Comparison of ENCODE assay signal across 1 cellular context in genomic region chr1:213976665-213977485, GRCh38.
TF ChIP-seq lines count a peak whose summit lies in the region.

No MANE protein-coding gene starts in this region.

TF ChIP-seq in HepG2, 621 proteins besides CTCF, POLR2A, EP300 and RAD21 (continued from another document and continues in another):
- TF ChIP-seq TRIM22 (IDR thresholded peaks at IDR 0.05): no peak
- TF ChIP-seq ARNT2 (CRISPR knock-in tag; IDR thresholded peaks at IDR 0.05; ENCODE audit: low read depth): no peak
- no peak for TF ChIP-seq ZSCAN21 (CRISPR knock-in tag; IDR thresholded peaks at IDR 0.05; ENCODE audit: borderline replicate concordance)
- TF ChIP-seq, protein P1, sequence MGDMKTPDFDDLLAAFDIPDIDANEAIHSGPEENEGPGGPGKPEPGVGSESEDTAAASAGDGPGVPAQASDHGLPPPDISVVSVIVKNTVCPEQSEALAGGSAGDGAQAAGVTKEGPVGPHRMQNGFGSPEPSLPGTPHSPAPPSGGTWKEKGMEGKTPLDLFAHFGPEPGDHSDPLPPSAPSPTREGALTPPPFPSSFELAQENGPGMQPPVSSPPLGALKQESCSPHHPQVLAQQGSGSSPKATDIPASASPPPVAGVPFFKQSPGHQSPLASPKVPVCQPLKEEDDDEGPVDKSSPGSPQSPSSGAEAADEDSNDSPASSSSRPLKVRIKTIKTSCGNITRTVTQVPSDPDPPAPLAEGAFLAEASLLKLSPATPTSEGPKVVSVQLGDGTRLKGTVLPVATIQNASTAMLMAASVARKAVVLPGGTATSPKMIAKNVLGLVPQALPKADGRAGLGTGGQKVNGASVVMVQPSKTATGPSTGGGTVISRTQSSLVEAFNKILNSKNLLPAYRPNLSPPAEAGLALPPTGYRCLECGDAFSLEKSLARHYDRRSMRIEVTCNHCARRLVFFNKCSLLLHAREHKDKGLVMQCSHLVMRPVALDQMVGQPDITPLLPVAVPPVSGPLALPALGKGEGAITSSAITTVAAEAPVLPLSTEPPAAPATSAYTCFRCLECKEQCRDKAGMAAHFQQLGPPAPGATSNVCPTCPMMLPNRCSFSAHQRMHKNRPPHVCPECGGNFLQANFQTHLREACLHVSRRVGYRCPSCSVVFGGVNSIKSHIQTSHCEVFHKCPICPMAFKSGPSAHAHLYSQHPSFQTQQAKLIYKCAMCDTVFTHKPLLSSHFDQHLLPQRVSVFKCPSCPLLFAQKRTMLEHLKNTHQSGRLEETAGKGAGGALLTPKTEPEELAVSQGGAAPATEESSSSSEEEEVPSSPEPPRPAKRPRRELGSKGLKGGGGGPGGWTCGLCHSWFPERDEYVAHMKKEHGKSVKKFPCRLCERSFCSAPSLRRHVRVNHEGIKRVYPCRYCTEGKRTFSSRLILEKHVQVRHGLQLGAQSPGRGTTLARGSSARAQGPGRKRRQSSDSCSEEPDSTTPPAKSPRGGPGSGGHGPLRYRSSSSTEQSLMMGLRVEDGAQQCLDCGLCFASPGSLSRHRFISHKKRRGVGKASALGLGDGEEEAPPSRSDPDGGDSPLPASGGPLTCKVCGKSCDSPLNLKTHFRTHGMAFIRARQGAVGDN (CRISPR knock-in tag; IDR thresholded peaks at IDR 0.05): no peak
- peak; percentile 21 for TF ChIP-seq ASH2L (IDR thresholded peaks at IDR 0.05; ENCODE audit: insufficient read length, low read depth, low read length)
- TF ChIP-seq E2F1 (CRISPR knock-in tag; IDR thresholded peaks at IDR 0.05): no peak
- no peak for TF ChIP-seq ZNF44 (CRISPR knock-in tag; IDR thresholded peaks at IDR 0.05)
- TF ChIP-seq GATAD2A (CRISPR knock-in tag; IDR thresholded peaks at IDR 0.05): no peak
- 0 out of 2 replicates have a peak, but pooled peaks have one; percentile 43 for TF ChIP-seq MIXL1 (CRISPR knock-in tag; IDR thresholded peaks at IDR 0.05)
- TF ChIP-seq, protein P2, sequence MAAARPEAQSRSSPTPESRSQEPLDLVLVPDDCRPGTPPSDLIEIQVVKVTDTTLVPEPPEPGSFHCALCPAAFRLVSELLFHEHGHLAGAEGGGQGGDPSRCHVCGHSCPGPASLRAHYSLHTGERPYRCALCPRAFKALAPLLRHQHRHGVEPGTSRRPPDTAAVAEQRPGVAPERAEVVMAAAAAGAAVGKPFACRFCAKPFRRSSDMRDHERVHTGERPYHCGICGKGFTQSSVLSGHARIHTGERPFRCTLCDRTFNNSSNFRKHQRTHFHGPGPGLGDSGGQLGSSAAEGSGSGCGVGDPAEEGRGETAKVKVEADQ (CRISPR knock-in tag; IDR thresholded peaks at IDR 0.05; ENCODE audit: borderline replicate concordance): no peak
- TF ChIP-seq ZNF616 (CRISPR knock-in tag; IDR thresholded peaks at IDR 0.05; ENCODE audit: low read depth): no peak
- TF ChIP-seq ZNF646 (CRISPR knock-in tag; IDR thresholded peaks at IDR 0.05): peak; percentile 56; the same call in 1 of the 2 replicates
- no peak for TF ChIP-seq TAF15 (IDR thresholded peaks at IDR 0.05; ENCODE audit: low read depth, low read length, poor library complexity, severe bottlenecking)
- TF ChIP-seq ZNF549 (CRISPR knock-in tag; IDR thresholded peaks at IDR 0.05): no peak
- no peak for TF ChIP-seq ZNF432 (CRISPR knock-in tag; IDR thresholded peaks at IDR 0.05; ENCODE audit: borderline replicate concordance)
- 0 out of 2 replicates have a peak, but pooled peaks have one; percentile 48 for TF ChIP-seq MAX (IDR thresholded peaks at IDR 0.05)
- TF ChIP-seq ZNF101 (CRISPR knock-in tag; IDR thresholded peaks at IDR 0.05; ENCODE audit: borderline replicate concordance, low read depth): no peak
- no peak for TF ChIP-seq FOXM1 (CRISPR knock-in tag; IDR thresholded peaks at IDR 0.05)
- no peak for TF ChIP-seq SETDB1 (CRISPR knock-in tag; IDR thresholded peaks at IDR 0.05; ENCODE audit: borderline replicate concordance)
- TF ChIP-seq ELF3 (CRISPR knock-in tag; IDR thresholded peaks at IDR 0.05): 0 out of 2 replicates have a peak, but pooled peaks have one; percentile 7
- TF ChIP-seq NFIB (CRISPR knock-in tag; IDR thresholded peaks at IDR 0.05; ENCODE audit: borderline replicate concordance): no peak
- TF ChIP-seq TBP (CRISPR knock-in tag; IDR thresholded peaks at IDR 0.05): no peak
- TF ChIP-seq SAFB2 (CRISPR knock-in tag; IDR thresholded peaks at IDR 0.05; ENCODE audit: borderline replicate concordance, low read depth): no peak
- TF ChIP-seq ATAD3A (CRISPR knock-in tag; IDR thresholded peaks at IDR 0.05): no peak
- no peak for TF ChIP-seq ZNF598 (CRISPR knock-in tag; IDR thresholded peaks at IDR 0.05; ENCODE audit: borderline replicate concordance)
- TF ChIP-seq PATZ1 (CRISPR knock-in tag; IDR thresholded peaks at IDR 0.05): no peak
- TF ChIP-seq SYNCRIP (IDR thresholded peaks at IDR 0.05; ENCODE audit: insufficient read depth, low read depth, low read length): no peak
- TF ChIP-seq GPN1 (CRISPR knock-in tag; IDR thresholded peaks at IDR 0.05; ENCODE audit: borderline replicate concordance): no peak
- peak; percentile 24 for TF ChIP-seq ZNF781 (CRISPR knock-in tag; IDR thresholded peaks at IDR 0.05; ENCODE audit: borderline replicate concordance, not compliant biosample characterization)
- TF ChIP-seq ZNF883 (CRISPR knock-in tag; IDR thresholded peaks at IDR 0.05; ENCODE audit: not compliant biosample characterization): no peak
- no peak for TF ChIP-seq ATF3 (CRISPR knock-in tag; IDR thresholded peaks at IDR 0.05)
- TF ChIP-seq GATAD1 (CRISPR knock-in tag; IDR thresholded peaks at IDR 0.05): no peak
- TF ChIP-seq FOXK1 (CRISPR knock-in tag; IDR thresholded peaks at IDR 0.05; ENCODE audit: borderline replicate concordance, low read depth): no peak
- TF ChIP-seq CCDC6 (CRISPR knock-in tag; IDR thresholded peaks at IDR 0.05): 0 out of 2 replicates have a peak, but pooled peaks have one; percentile 31
- TF ChIP-seq, protein P3, sequence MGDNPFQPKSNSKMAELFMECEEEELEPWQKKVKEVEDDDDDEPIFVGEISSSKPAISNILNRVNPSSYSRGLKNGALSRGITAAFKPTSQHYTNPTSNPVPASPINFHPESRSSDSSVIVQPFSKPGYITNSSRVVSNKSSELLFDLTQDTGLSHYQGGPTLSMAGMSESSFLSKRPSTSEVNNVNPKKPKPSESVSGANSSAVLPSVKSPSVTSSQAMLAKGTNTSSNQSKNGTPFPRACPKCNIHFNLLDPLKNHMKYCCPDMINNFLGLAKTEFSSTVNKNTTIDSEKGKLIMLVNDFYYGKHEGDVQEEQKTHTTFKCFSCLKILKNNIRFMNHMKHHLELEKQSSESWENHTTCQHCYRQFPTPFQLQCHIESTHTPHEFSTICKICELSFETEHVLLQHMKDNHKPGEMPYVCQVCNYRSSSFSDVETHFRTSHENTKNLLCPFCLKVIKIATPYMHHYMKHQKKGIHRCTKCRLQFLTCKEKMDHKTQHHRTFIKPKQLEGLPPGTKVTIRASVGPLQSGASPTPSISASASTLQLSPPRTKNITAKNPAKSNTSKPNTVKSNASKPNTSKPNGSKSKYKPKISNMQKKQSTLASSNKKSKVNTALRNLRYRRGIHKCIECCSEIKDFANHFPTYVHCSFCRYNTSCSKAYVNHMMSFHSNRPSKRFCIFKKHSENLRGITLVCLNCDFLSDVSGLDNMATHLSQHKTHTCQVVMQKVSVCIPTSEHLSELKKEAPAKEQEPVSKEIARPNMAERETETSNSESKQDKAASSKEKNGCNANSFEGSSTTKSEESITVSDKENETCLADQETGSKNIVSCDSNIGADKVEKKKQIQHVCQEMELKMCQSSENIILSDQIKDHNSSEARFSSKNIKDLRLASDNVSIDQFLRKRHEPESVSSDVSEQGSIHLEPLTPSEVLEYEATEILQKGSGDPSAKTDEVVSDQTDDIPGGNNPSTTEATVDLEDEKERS (CRISPR knock-in tag; IDR thresholded peaks at IDR 0.05): no peak
- TF ChIP-seq TBL1XR1 (IDR thresholded peaks at IDR 0.05; ENCODE audit: borderline replicate concordance, low read length, partially characterized antibody): no peak
- 0 out of 2 replicates have a peak, but pooled peaks have one; percentile 16 for TF ChIP-seq TFDP2 (CRISPR knock-in tag; IDR thresholded peaks at IDR 0.05)
